ENCODE assay signal across 8 cellular contexts in genomic region chr6:150445486-150445885, GRCh38.
"Had no signal": no experiment of that assay in that cellular context is flagged by ENCODE, and none has a peak within 500 bp of the region (broad histone marks: within the 10 kb centered on the region; RNA-seq: fewer than 3 reads in every experiment).

No MANE protein-coding gene starts in this region.

- DNase-seq: GDM1, GF-D8 had no signal

- FAIRE-seq: G401.6, GM12878, GM12891, GM12892, GM18507, GM19239 had no signal

- H3K4me3 ChIP-seq: GM12878 had no signal

- ATAC-seq: GM12878 had no signal
